Comparison of ENCODE assay signal across 14 cellular contexts in genomic region chr16:11308493-11309283, GRCh38. TPM values are rescaled to one million over a fixed set of nuclear protein-coding genes. Genes with fewer than 3 reads are reported as not detected.
A peak's percentile ranks its signal among the peaks of the same experiment; 100 is the strongest.
DNase-seq lines count a peak whose midpoint lies in the region; ATAC-seq and TF ChIP-seq lines count a peak whose summit lies in the region.
"Had no signal": no experiment of that assay in that cellular context is flagged by ENCODE, and none has a peak within 500 bp of the region (broad histone marks: within the 10 kb centered on the region; RNA-seq: fewer than 3 reads in every experiment).

No MANE protein-coding gene starts in this region.

- H3K4me3 Mint-ChIP-seq in IgD-negative memory B cell = peak overlapping the region in 3 of 4 donors; percentile 42 to 78 (median 47)
- H3K4me3 Mint-ChIP-seq in stimulated activated naive B cell treated with anti-CD40 and anti-IgM and Interleukin-4, amounts not matched to agents 10 μg/mL and 1 μg/mL and 100 μg/mL, for 72 hours = peak overlapping the region; percentile 39 to 72
- H3K4me3 Mint-ChIP-seq: activated T-cell treated with anti-CD3 and anti-CD28 coated beads, Interleukin-2, amount 50 U/mL, for 24 hours had no signal

- H3K27ac ChIP-seq in gastroesophageal sphincter = no peak overlapping the region

- peaks cover 0 to 2% (median 0%) of the 10 kb centered on the region in 3 donors for H3K9me3 Mint-ChIP-seq in IgD-negative memory B cell
- peaks cover 0 to 2% of the 10 kb centered on the region in 2 donors for H3K9me3 Mint-ChIP-seq in stimulated activated naive B cell treated with anti-CD40 and anti-IgM and Interleukin-4, amounts not matched to agents 10 μg/mL and 1 μg/mL and 100 μg/mL, for 72 hours
- H3K9me3 Mint-ChIP-seq: activated T-cell treated with anti-CD3 and anti-CD28 coated beads, Interleukin-2, amount 50 U/mL, for 24 hours had no signal

- TF ChIP-seq CTCF in gastroesophageal sphincter (IDR thresholded peaks at IDR 0.05) = no peak

- peaks cover 28 to 51% (median 46%) of the 10 kb centered on the region in 3 donors for H3K4me1 Mint-ChIP-seq in IgD-negative memory B cell
- peaks cover 50 to 90% of the 10 kb centered on the region in 2 donors for H3K4me1 Mint-ChIP-seq in stimulated activated naive B cell treated with anti-CD40 and anti-IgM and Interleukin-4, amounts not matched to agents 10 μg/mL and 1 μg/mL and 100 μg/mL, for 72 hours

- H3K9me3 ChIP-seq in gastroesophageal sphincter = no peaks in the 10 kb centered on the region

- H3K4me1 ChIP-seq in gastroesophageal sphincter = peaks cover 0 to 7% (median 0%) of the 10 kb centered on the region in 3 donors

- no peaks in the 10 kb centered on the region for H3K27me3 ChIP-seq in gastroesophageal sphincter

- peaks cover 3% of the 10 kb centered on the region for H3K27me3 Mint-ChIP-seq in IgD-negative memory B cell
- H3K27me3 Mint-ChIP-seq in stimulated activated naive B cell treated with anti-CD40 and anti-IgM and Interleukin-4, amounts not matched to agents 10 μg/mL and 1 μg/mL and 100 μg/mL, for 72 hours = no peaks in the 10 kb centered on the region
- H3K27me3 Mint-ChIP-seq: activated T-cell treated with anti-CD3 and anti-CD28 coated beads, Interleukin-2, amount 50 U/mL, for 24 hours had no signal

- H3K27ac Mint-ChIP-seq in IgD-negative memory B cell = peak overlapping the region; percentile 23 to 97 (median 92)
- H3K27ac Mint-ChIP-seq in stimulated activated naive B cell treated with anti-CD40 and anti-IgM and Interleukin-4, amounts not matched to agents 10 μg/mL and 1 μg/mL and 100 μg/mL, for 72 hours = peak overlapping the region; percentile 89
- H3K27ac Mint-ChIP-seq: activated T-cell treated with anti-CD3 and anti-CD28 coated beads, Interleukin-2, amount 50 U/mL, for 24 hours had no signal

- DNase-seq in NCI-H187 (lab: John Stamatoyannopoulos, UW) = peak; percentile 41 to 44
- DNase-seq in NCI-H187 treated with DMSO at 0.1 percent for 48 hours (lab: John Stamatoyannopoulos, UW) = no peak
- peak; percentile 27 for DNase-seq in UCSD-AML1 (lab: John Stamatoyannopoulos, UW; ENCODE audit: unreplicated experiment)
- DNase-seq in stimulated activated naive B cell treated with anti-CD40 and anti-IgM and Interleukin-4, amounts not matched to agents 10 μg/mL and 1 μg/mL and 100 μg/mL, for 72 hours = peak; percentile 78
- DNase-seq: activated T-cell treated with anti-CD3 and anti-CD28 coated beads, Interleukin-2, amount 50 U/mL, for 24 hours; NCI-H2029 treated with DMSO at 0.1 percent for 48 hours had no signal

- peak; percentile 54 to 67 for ATAC-seq in stimulated activated naive B cell treated with anti-CD40 and anti-IgM and Interleukin-4, amounts not matched to agents 10 μg/mL and 1 μg/mL and 100 μg/mL, for 72 hours (replicated peaks)
- no peak for ATAC-seq in HG03378 (IDR thresholded peaks at IDR 0.05; ENCODE audit: unreplicated experiment)
- no peak for ATAC-seq in HG03439 (IDR thresholded peaks at IDR 0.05; ENCODE audit: unreplicated experiment)
- no peak for ATAC-seq in gastroesophageal sphincter

- WGBS in gastroesophageal sphincter (ENCODE audit: low coverage in 1 of 2), 2 donors = no CpG with 5 or more reads among the region's 15 CpGs

- H3K36me3 ChIP-seq in gastroesophageal sphincter = no peaks in the 10 kb centered on the region

- no peak for TF ChIP-seq EP300 in gastroesophageal sphincter (IDR thresholded peaks at IDR 0.05)

- H3K4me3 ChIP-seq in gastroesophageal sphincter = no peak overlapping the region

- H3K36me3 Mint-ChIP-seq in IgD-negative memory B cell = no peaks in the 10 kb centered on the region
- H3K36me3 Mint-ChIP-seq in stimulated activated naive B cell treated with anti-CD40 and anti-IgM and Interleukin-4, amounts not matched to agents 10 μg/mL and 1 μg/mL and 100 μg/mL, for 72 hours = peaks cover 0 to 7% of the 10 kb centered on the region in 2 donors

- no peak for TF ChIP-seq POLR2A in gastroesophageal sphincter (IDR thresholded peaks at IDR 0.05)

RNA-seq across cellular contexts. Expression of gene PRM1, which starts 27.6 kb away (rescaled TPM):
- not detected for polyA plus RNA-seq in IgD-negative memory B cell
- not detected for total RNA-seq in gastroesophageal sphincter
- total RNA-seq: A673, epithelial cell of proximal tubule, myocyte, RPMI7951 had no signal

RNA-seq across cellular contexts. Expression of gene PRM2, which starts 32.4 kb away (rescaled TPM):
- polyA plus RNA-seq in IgD-negative memory B cell = not detected
- total RNA-seq in gastroesophageal sphincter = not detected
- total RNA-seq: A673, epithelial cell of proximal tubule, myocyte, RPMI7951 had no signal

RNA-seq across cellular contexts. Expression of gene PRM3, which starts 35.3 kb away (rescaled TPM):
- not detected for polyA plus RNA-seq in IgD-negative memory B cell
- total RNA-seq in gastroesophageal sphincter = not detected
- total RNA-seq: A673, epithelial cell of proximal tubule, myocyte, RPMI7951 had no signal

RNA-seq across cellular contexts. Expression of gene RMI2, which starts 36.6 kb away (rescaled TPM):
- 13.8 TPM for polyA plus RNA-seq in IgD-negative memory B cell
- total RNA-seq in gastroesophageal sphincter = 1 to 10 TPM in 3 of 4 donors, under 1 TPM in 1; 0.31 to 1.8 (median 1.4) TPM

RNA-seq across cellular contexts. Expression of gene TNP2, which starts 39.6 kb away (rescaled TPM):
- not detected for polyA plus RNA-seq in IgD-negative memory B cell
- total RNA-seq in gastroesophageal sphincter = not detected
- total RNA-seq: A673, epithelial cell of proximal tubule, myocyte, RPMI7951 had no signal

Comparison
In these comparisons a context has a peak if more than half of its experiments do, and no peak if none do; other contexts are left out.
1. ATAC-seq: peak in stimulated activated naive B cell treated with anti-CD40 and anti-IgM and Interleukin-4, amounts not matched to agents 10 μg/mL and 1 μg/mL and 100 μg/mL, for 72 hours (2 of 2); none in HG03378 (single experiment), HG03439 (single experiment) and gastroesophageal sphincter (single experiment).